ENCODE assay signal across 20 cellular contexts in the genomic region with DNA sequence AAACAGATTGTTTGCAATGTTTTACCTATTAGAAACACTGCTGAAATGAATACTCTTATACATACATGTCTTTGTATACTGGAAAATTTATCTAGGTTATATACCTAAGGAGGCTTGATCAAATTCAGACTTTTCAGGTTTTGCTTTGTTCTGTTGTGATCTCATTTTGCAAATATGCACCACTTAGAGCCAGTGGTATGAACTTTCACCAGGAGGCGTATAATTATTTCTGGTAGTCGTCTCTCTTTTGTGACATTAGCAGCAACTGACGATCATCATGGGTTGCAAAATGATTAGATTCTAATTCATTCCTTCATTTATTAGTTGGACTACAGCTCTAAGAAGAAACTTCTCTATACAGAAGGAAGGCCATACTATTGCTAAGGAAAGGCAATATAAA. TPM values are rescaled to one million over a fixed set of nuclear protein-coding genes. Genes with fewer than 3 reads are reported as not detected.
DNase-seq lines count a peak whose midpoint lies in the region; ATAC-seq, FAIRE-seq and TF ChIP-seq lines count a peak whose summit lies in the region.
"Had no signal": no experiment of that assay in that cellular context is flagged by ENCODE, and none has a peak within 500 bp of the region (broad histone marks: within the 10 kb centered on the region; RNA-seq: fewer than 3 reads in every experiment).

No MANE protein-coding gene starts in this region.

- H3K36me3 Mint-ChIP-seq in stimulated activated naive B cell treated with anti-CD40 and anti-IgM and Interleukin-4, amounts not matched to agents 10 μg/mL and 1 μg/mL and 100 μg/mL, for 72 hours, result peaks cover 15 to 17% of the 10 kb centered on the region in 2 donors

- peaks cover 10 to 14% of the 10 kb centered on the region in 2 donors for H3K4me1 Mint-ChIP-seq in stimulated activated naive B cell treated with anti-CD40 and anti-IgM and Interleukin-4, amounts not matched to agents 10 μg/mL and 1 μg/mL and 100 μg/mL, for 72 hours

- H3K27me3 ChIP-seq in bronchial epithelial cell (ENCODE audit: control insufficient read depth, insufficient read depth, low read length) (no peaks in the 10 kb centered on the region), lower lobe of right lung (ENCODE audit: low read depth) (no peaks in the 10 kb centered on the region), colonic mucosa (no peaks in the 10 kb centered on the region)
- H3K27me3 ChIP-seq: adrenal gland, gastrocnemius medialis, tibial artery had no signal

- no peak overlapping the region for H3K4me3 Mint-ChIP-seq in stimulated activated naive B cell treated with anti-CD40 and anti-IgM and Interleukin-4, amounts not matched to agents 10 μg/mL and 1 μg/mL and 100 μg/mL, for 72 hours
- H3K4me3 Mint-ChIP-seq: activated T-cell treated with anti-CD3 and anti-CD28 coated beads, Interleukin-2, amount 50 U/mL, for 24 hours had no signal

- ATAC-seq in lower lobe of right lung (peak; percentile 41 to 66), GM19455 (IDR thresholded peaks at IDR 0.05; ENCODE audit: unreplicated experiment) (no peak)
- ATAC-seq in stimulated activated naive B cell treated with anti-CD40 and anti-IgM and Interleukin-4, amounts not matched to agents 10 μg/mL and 1 μg/mL and 100 μg/mL, for 72 hours (replicated peaks), result no peak
- ATAC-seq: gastrocnemius medialis had no signal

- H3K27ac ChIP-seq in lower lobe of right lung (no peak overlapping the region), colonic mucosa (no peak overlapping the region)
- H3K27ac ChIP-seq: adrenal gland, gastrocnemius medialis, tibial artery had no signal

- H3K27me3 Mint-ChIP-seq in stimulated activated naive B cell treated with anti-CD40 and anti-IgM and Interleukin-4, amounts not matched to agents 10 μg/mL and 1 μg/mL and 100 μg/mL, for 72 hours, result no peaks in the 10 kb centered on the region
- H3K27me3 Mint-ChIP-seq: activated T-cell treated with anti-CD3 and anti-CD28 coated beads, Interleukin-2, amount 50 U/mL, for 24 hours had no signal

- intact Hi-C loops in lower lobe of right lung (cut with DNase I), result no loop called here
- intact Hi-C loops in colonic mucosa (cut with DNase I), result no loop called here

- FAIRE-seq in bronchial epithelial cell (lab: Jason Lieb, UNC), result no peak
- FAIRE-seq: GM12892 had no signal

- H3K27ac Mint-ChIP-seq in stimulated activated naive B cell treated with anti-CD40 and anti-IgM and Interleukin-4, amounts not matched to agents 10 μg/mL and 1 μg/mL and 100 μg/mL, for 72 hours, result no peak overlapping the region
- H3K27ac Mint-ChIP-seq: activated T-cell treated with anti-CD3 and anti-CD28 coated beads, Interleukin-2, amount 50 U/mL, for 24 hours had no signal

- H3K4me1 ChIP-seq in lower lobe of right lung, result peaks cover 20% of the 10 kb centered on the region
- no peaks in the 10 kb centered on the region for H3K4me1 ChIP-seq in colonic mucosa

- DNase-seq in AG08395 (ENCODE audit: low spot score), result peak; percentile 21
- peak; percentile 8 for DNase-seq in HT-29 (ENCODE audit: low spot score)
- peak; percentile 55 for DNase-seq in bronchial epithelial cell (ENCODE audit: low read depth)
- no peak for DNase-seq in lower lobe of right lung
- DNase-seq in colonic mucosa, result no peak
- no peak for DNase-seq in NOMO-1 treated with DMSO at 0.1 percent for 48 hours (lab: John Stamatoyannopoulos, UW; ENCODE audit: unreplicated experiment)
- no peak for DNase-seq in stimulated activated naive B cell treated with anti-CD40 and anti-IgM and Interleukin-4, amounts not matched to agents 10 μg/mL and 1 μg/mL and 100 μg/mL, for 72 hours
- DNase-seq: activated CD4-positive, alpha-beta T cell treated with anti-CD3 and anti-CD28 coated beads for 48 hours; activated T-cell treated with anti-CD3 and anti-CD28 coated beads, Interleukin-2, amount 50 U/mL, for 24 hours; adrenal gland; AML-193; DMS79 treated with DMSO at 0.1 percent for 48 hours; gastrocnemius medialis; NCI-H526; stimulated activated CD4-positive, alpha-beta T cell treated with anti-CD3 and anti-CD28 coated beads, Interleukin-1b, Interleukin-23, amount 100 ng/mL, for 48 hours; stimulated activated CD8-positive, alpha-beta memory T cell treated with anti-CD3 and anti-CD28 coated beads, Interleukin-4, amount 100 ng/mL, for 48 hours; T-helper 2 cell; tibial artery had no signal

- no peaks in the 10 kb centered on the region for H3K9me3 ChIP-seq in lower lobe of right lung
- H3K9me3 ChIP-seq in colonic mucosa, result no peaks in the 10 kb centered on the region
- H3K9me3 ChIP-seq: adrenal gland, gastrocnemius medialis, tibial artery had no signal

- H3K36me3 ChIP-seq in bronchial epithelial cell (ENCODE audit: control insufficient read depth, insufficient read depth, low read length), result peaks cover 5% of the 10 kb centered on the region
- peaks cover 45% of the 10 kb centered on the region for H3K36me3 ChIP-seq in lower lobe of right lung
- no peaks in the 10 kb centered on the region for H3K36me3 ChIP-seq in colonic mucosa

- H3K4me3 ChIP-seq in bronchial epithelial cell (ENCODE audit: low read depth, low read length) (no peak overlapping the region), lower lobe of right lung (no peak overlapping the region), colonic mucosa (no peak overlapping the region)
- H3K4me3 ChIP-seq: adrenal gland, gastrocnemius medialis, tibial artery had no signal

- no peak overlapping the region for H3K9ac ChIP-seq in colonic mucosa (ENCODE audit: low read depth in 2 of 2, low read length in 2 of 2)

- TF ChIP-seq CTCF in bronchial epithelial cell (IDR thresholded peaks at IDR 0.05; ENCODE audit: insufficient read depth, low read length, severe bottlenecking) (no peak), lower lobe of right lung (IDR thresholded peaks at IDR 0.05) (no peak), colonic mucosa (IDR thresholded peaks at IDR 0.05) (no peak)

- H3K9me3 Mint-ChIP-seq in stimulated activated naive B cell treated with anti-CD40 and anti-IgM and Interleukin-4, amounts not matched to agents 10 μg/mL and 1 μg/mL and 100 μg/mL, for 72 hours, result no peaks in the 10 kb centered on the region
- H3K9me3 Mint-ChIP-seq: activated T-cell treated with anti-CD3 and anti-CD28 coated beads, Interleukin-2, amount 50 U/mL, for 24 hours had no signal

RNA-seq across cellular contexts. Expression of a gene that starts 26.9 kb away (rescaled TPM):
- total RNA-seq in HT-29 (2014; rRNA removed; shearing (Covaris generic)), result 54.3 and 57.2 TPM in 2 replicates
- total RNA-seq in bronchial epithelial cell, result 29.5 and 45.8 TPM in 2 replicates
- total RNA-seq in lower lobe of right lung, result 78.9 TPM
- 100 to 1,000 TPM; 101 to 102 TPM for total RNA-seq in colonic mucosa

RNA-seq across cellular contexts. Expression of a gene that starts 57.2 kb away (rescaled TPM):
- total RNA-seq in HT-29 (2014; rRNA removed; shearing (Covaris generic)), result 8.6 and 10.9 TPM in 2 replicates
- 2.6 and 4.0 TPM in 2 replicates for total RNA-seq in bronchial epithelial cell
- 6.6 TPM for total RNA-seq in lower lobe of right lung
- total RNA-seq in colonic mucosa, result 10 to 100 TPM; 23.5 to 53.1 TPM

Comparison
In these comparisons a context has a peak if more than half of its experiments do, and no peak if none do; other contexts are left out.
1. DNase-seq: peak in AG08395 (single experiment), HT-29 (single experiment) and bronchial epithelial cell (single experiment); none in lower lobe of right lung (single experiment), colonic mucosa (single experiment), NOMO-1 treated with DMSO at 0.1 percent for 48 hours (single experiment) and stimulated activated naive B cell treated with anti-CD40 and anti-IgM and Interleukin-4, amounts not matched to agents 10 μg/mL and 1 μg/mL and 100 μg/mL, for 72 hours (single experiment).
2. ATAC-seq: peak in lower lobe of right lung (2 of 2); none in GM19455 (single experiment) and stimulated activated naive B cell treated with anti-CD40 and anti-IgM and Interleukin-4, amounts not matched to agents 10 μg/mL and 1 μg/mL and 100 μg/mL, for 72 hours (0 of 2).